29 cellular contexts compared by ENCODE assay signal in the genomic region with DNA sequence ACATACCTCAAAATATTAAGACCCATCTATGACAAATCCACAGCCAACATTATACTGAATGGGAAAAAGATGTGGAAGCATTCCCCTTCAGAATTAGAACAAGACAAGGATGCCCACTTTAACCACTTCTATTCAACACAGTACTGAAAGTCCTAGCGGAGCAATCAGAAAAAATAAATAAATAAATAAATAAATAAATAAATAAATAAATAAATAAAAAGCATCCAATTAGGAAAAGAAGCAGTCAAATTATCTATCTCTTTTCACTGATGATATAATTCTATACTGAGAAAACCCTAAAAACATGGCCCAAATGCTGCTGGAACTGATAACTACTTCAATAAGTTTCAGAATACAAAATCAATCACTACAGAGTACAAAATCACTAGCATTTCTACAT.
"Had no signal": no experiment of that assay in that cellular context is flagged by ENCODE, and none has a peak within 500 bp of the region (broad histone marks: within the 10 kb centered on the region; RNA-seq: fewer than 3 reads in every experiment).

No MANE protein-coding gene starts in this region.

- H3K4me3 ChIP-seq: stomach, suprapubic skin, testis, thoracic aorta, thyroid gland, tibial artery, tibial nerve, transverse colon, upper lobe of left lung, upper lobe of right lung, uterus, vagina had no signal

- H3K9me3 ChIP-seq: suprapubic skin, testis, thoracic aorta, thyroid gland, transverse colon, upper lobe of left lung, upper lobe of right lung, uterus, vagina had no signal

- H3K4me1 ChIP-seq: stomach, suprapubic skin, testis, thyroid gland, tibial artery, tibial nerve, transverse colon, upper lobe of left lung, upper lobe of right lung, uterus, vagina had no signal

- ATAC-seq: stimulated activated effector memory CD8-positive, alpha-beta T cell treated with anti-CD3 and anti-CD28 coated beads, Interleukin-12 subunit alpha, Interleukin-12 subunit beta, amount 100 ng/mL, for 72 hours; stimulated activated memory B cell treated with anti-CD40 and anti-IgM and Interleukin-4, amounts not matched to agents 10 μg/mL and 1 μg/mL and 100 μg/mL, for 72 hours; stimulated activated naive B cell treated with anti-CD40 and anti-IgM and Interleukin-4, amounts not matched to agents 10 μg/mL and 1 μg/mL and 100 μg/mL, for 72 hours; stimulated activated naive CD8-positive, alpha-beta T cell treated with anti-CD3 and anti-CD28 coated beads, Interleukin-15, amount 100 ng/mL, for 72 hours; stimulated activated naive CD8-positive, alpha-beta T cell treated with anti-CD3 and anti-CD28 coated beads, Interleukin-15, Interleukin-2, amounts not matched to agents 100 U/mL and 50 U/mL, for 24 hours; upper lobe of right lung had no signal

- H3K4me1 Mint-ChIP-seq: stimulated activated effector memory CD8-positive, alpha-beta T cell treated with anti-CD3 and anti-CD28 coated beads, Interleukin-12 subunit alpha, Interleukin-12 subunit beta, amount 100 ng/mL, for 72 hours; stimulated activated memory B cell treated with anti-CD40 and anti-IgM and Interleukin-4, amounts not matched to agents 10 μg/mL and 1 μg/mL and 100 μg/mL, for 72 hours; stimulated activated naive B cell treated with anti-CD40 and anti-IgM and Interleukin-4, amounts not matched to agents 10 μg/mL and 1 μg/mL and 100 μg/mL, for 72 hours; stimulated activated naive CD8-positive, alpha-beta T cell treated with anti-CD3 and anti-CD28 coated beads, Interleukin-15, amount 100 ng/mL, for 72 hours had no signal

- H3K27me3 ChIP-seq: stomach, suprapubic skin, testis, thyroid gland, tibial artery, tibial nerve, transverse colon, upper lobe of left lung, upper lobe of right lung, uterus, vagina had no signal

- H3K4me3 Mint-ChIP-seq: stimulated activated effector memory CD8-positive, alpha-beta T cell treated with anti-CD3 and anti-CD28 coated beads, Interleukin-12 subunit alpha, Interleukin-12 subunit beta, amount 100 ng/mL, for 72 hours; stimulated activated memory B cell treated with anti-CD40 and anti-IgM and Interleukin-4, amounts not matched to agents 10 μg/mL and 1 μg/mL and 100 μg/mL, for 72 hours; stimulated activated naive B cell treated with anti-CD40 and anti-IgM and Interleukin-4, amounts not matched to agents 10 μg/mL and 1 μg/mL and 100 μg/mL, for 72 hours; stimulated activated naive CD8-positive, alpha-beta T cell treated with anti-CD3 and anti-CD28 coated beads, Interleukin-15, amount 100 ng/mL, for 72 hours; stimulated activated naive CD8-positive, alpha-beta T cell treated with anti-CD3 and anti-CD28 coated beads, Interleukin-15, Interleukin-2, amounts not matched to agents 100 ng/mL and 50 ng/mL, for 24 hours; type B pancreatic cell had no signal

- H3K9me3 Mint-ChIP-seq: stimulated activated naive CD8-positive, alpha-beta T cell treated with anti-CD3 and anti-CD28 coated beads, Interleukin-15, amount 100 ng/mL, for 72 hours; stimulated activated naive CD8-positive, alpha-beta T cell treated with anti-CD3 and anti-CD28 coated beads, Interleukin-15, Interleukin-2, amounts not matched to agents 100 ng/mL and 50 ng/mL, for 24 hours; type B pancreatic cell had no signal

- DNase-seq: stimulated activated CD4-positive, alpha-beta T cell treated with anti-CD3 and anti-CD28 coated beads, Interleukin-2, amount 100 ng/mL, for 48 hours; stimulated activated CD4-positive, alpha-beta T cell treated with anti-CD3 and anti-CD28 coated beads, Interleukin-4, amount 100 ng/mL, for 1 hour; stimulated activated CD4-positive, alpha-beta T cell treated with anti-CD3 and anti-CD28 coated beads, Interleukin-4, amount 100 ng/mL, for 24 hours; stimulated activated CD4-positive, alpha-beta T cell treated with anti-CD3 and anti-CD28 coated beads, Interleukin-4, amount 100 ng/mL, for 4 hours; stimulated activated CD8-positive, alpha-beta memory T cell treated with anti-CD3 and anti-CD28 coated beads, Interleukin-4, amount 100 ng/mL, for 48 hours; stimulated activated naive B cell treated with anti-CD40 and anti-IgM and Interleukin-4, amounts not matched to agents 10 μg/mL and 1 μg/mL and 100 μg/mL, for 72 hours; stimulated activated naive CD4-positive, alpha-beta T cell; stimulated activated naive CD4-positive, alpha-beta T cell treated with Interleukin-2 at 50 U/mL for 16 hours; stimulated activated naive CD8-positive, alpha-beta T cell treated with anti-CD3 and anti-CD28 coated beads, Interleukin-15, amount 100 ng/mL, for 72 hours; stimulated activated naive CD8-positive, alpha-beta T cell treated with anti-CD3 and anti-CD28 coated beads, Interleukin-15, Interleukin-2, amounts not matched to agents 100 U/mL and 50 U/mL, for 24 hours; stomach; substantia nigra; testis; thyroid gland; tibial artery; transverse colon; trophoblast cell; upper lobe of left lung; upper lobe of right lung; uterus had no signal

- FAIRE-seq: urothelium cell line had no signal

- H3K36me3 Mint-ChIP-seq: stimulated activated effector memory CD8-positive, alpha-beta T cell treated with anti-CD3 and anti-CD28 coated beads, Interleukin-12 subunit alpha, Interleukin-12 subunit beta, amount 100 ng/mL, for 72 hours; stimulated activated memory B cell treated with anti-CD40 and anti-IgM and Interleukin-4, amounts not matched to agents 10 μg/mL and 1 μg/mL and 100 μg/mL, for 72 hours; stimulated activated naive B cell treated with anti-CD40 and anti-IgM and Interleukin-4, amounts not matched to agents 10 μg/mL and 1 μg/mL and 100 μg/mL, for 72 hours; type B pancreatic cell had no signal

- H3K36me3 ChIP-seq: stomach, suprapubic skin, thoracic aorta, thyroid gland, tibial artery, tibial nerve, transverse colon, upper lobe of left lung, upper lobe of right lung, uterus, vagina had no signal

- H3K27ac Mint-ChIP-seq: stimulated activated effector memory CD8-positive, alpha-beta T cell treated with anti-CD3 and anti-CD28 coated beads, Interleukin-12 subunit alpha, Interleukin-12 subunit beta, amount 100 ng/mL, for 72 hours; stimulated activated memory B cell treated with anti-CD40 and anti-IgM and Interleukin-4, amounts not matched to agents 10 μg/mL and 1 μg/mL and 100 μg/mL, for 72 hours; stimulated activated naive B cell treated with anti-CD40 and anti-IgM and Interleukin-4, amounts not matched to agents 10 μg/mL and 1 μg/mL and 100 μg/mL, for 72 hours; stimulated activated naive CD8-positive, alpha-beta T cell treated with anti-CD3 and anti-CD28 coated beads, Interleukin-15, amount 100 ng/mL, for 72 hours; stimulated activated naive CD8-positive, alpha-beta T cell treated with anti-CD3 and anti-CD28 coated beads, Interleukin-15, Interleukin-2, amounts not matched to agents 100 ng/mL and 50 ng/mL, for 24 hours; type B pancreatic cell had no signal

- H3K27me3 Mint-ChIP-seq: stimulated activated memory B cell treated with anti-CD40 and anti-IgM and Interleukin-4, amounts not matched to agents 10 μg/mL and 1 μg/mL and 100 μg/mL, for 72 hours; stimulated activated naive B cell treated with anti-CD40 and anti-IgM and Interleukin-4, amounts not matched to agents 10 μg/mL and 1 μg/mL and 100 μg/mL, for 72 hours; stimulated activated naive CD8-positive, alpha-beta T cell treated with anti-CD3 and anti-CD28 coated beads, Interleukin-15, amount 100 ng/mL, for 72 hours; stimulated activated naive CD8-positive, alpha-beta T cell treated with anti-CD3 and anti-CD28 coated beads, Interleukin-15, Interleukin-2, amounts not matched to agents 100 ng/mL and 50 ng/mL, for 24 hours; type B pancreatic cell had no signal

- H3K27ac ChIP-seq: stomach, suprapubic skin, testis, thoracic aorta, thyroid gland, tibial artery, tibial nerve, transverse colon, upper lobe of left lung, upper lobe of right lung, uterus, vagina had no signal
